8 cellular contexts compared by ENCODE assay signal in the genomic region with DNA sequence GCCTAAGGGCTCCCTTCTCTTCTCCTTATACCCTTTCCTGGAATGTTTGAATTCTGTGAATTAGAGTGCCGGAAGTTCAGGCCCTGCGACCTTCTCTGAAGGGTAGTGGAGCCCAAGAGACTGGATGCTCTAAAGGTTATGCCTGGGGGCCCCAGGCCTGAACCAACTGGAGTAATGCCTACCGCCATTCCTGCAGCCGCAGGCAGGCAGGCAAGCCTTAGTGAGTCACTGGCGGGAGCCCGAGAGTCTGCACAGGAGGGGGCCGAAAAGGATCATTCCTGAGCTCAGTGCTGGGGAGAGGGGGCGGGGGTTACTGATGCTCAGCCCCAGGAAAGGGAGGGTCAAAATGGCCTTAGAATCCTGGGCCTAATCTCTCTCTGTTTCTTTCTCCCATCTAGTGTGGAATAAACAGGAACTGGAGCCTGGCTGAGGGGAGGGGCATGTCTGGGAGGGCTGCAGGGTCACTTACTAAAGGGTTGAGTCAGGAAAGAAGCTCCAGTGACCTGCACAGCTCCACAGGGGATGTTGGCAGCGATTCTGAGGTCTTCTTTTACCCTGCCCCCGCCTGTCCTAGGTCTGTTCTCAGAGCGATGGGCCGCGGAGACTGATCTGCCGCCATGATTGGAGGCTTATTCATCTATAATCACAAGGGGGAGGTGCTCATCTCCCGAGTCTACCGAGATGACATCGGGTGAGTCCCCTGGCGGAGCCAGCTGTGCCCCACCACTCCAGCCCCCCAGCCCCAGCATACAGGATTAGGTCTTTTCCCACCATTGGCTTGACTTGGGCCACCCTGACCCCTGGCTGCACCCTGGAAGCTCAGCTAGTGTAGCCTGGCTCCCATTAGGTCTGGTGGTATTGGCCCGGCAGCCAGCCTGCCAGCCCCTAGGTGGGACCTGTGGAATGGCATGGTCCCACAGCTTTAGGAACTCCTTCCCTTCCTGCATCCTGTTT. TPM values are rescaled to one million over a fixed set of nuclear protein-coding genes. Genes with fewer than 3 reads are reported as not detected.
DNase-seq lines count a peak whose midpoint lies in the region; ATAC-seq and TF ChIP-seq lines count a peak whose summit lies in the region.

No MANE protein-coding gene starts in this region.

- peak overlapping the region; percentile 36; the same call in 1 of the 2 replicates for H2AFZ ChIP-seq in PC-3 (ENCODE audit: low read length)

- H3K27me3 ChIP-seq in PC-3 (ENCODE audit: low read length) = no peaks in the 10 kb centered on the region

- H3K4me3 ChIP-seq in PC-3 (ENCODE audit: low read length) (peak overlapping the region; percentile 89), choroid plexus epithelial cell (ENCODE audit: low read depth, low read length) (peak overlapping the region; percentile 100)

- H3K27ac Mint-ChIP-seq in activated CD8-positive, alpha-beta memory T cell treated with anti-CD3 and anti-CD28 coated beads, Interleukin-2, amount 10 ng/mL, durations not matched to agents 7 days and 5 days = no peak overlapping the region
- H3K27ac Mint-ChIP-seq in stimulated activated effector memory CD8-positive, alpha-beta T cell treated with anti-CD3 and anti-CD28 coated beads, Interleukin-12 subunit alpha, Interleukin-12 subunit beta, amount 100 ng/mL, for 72 hours = peak overlapping the region; percentile 70

- no peaks in the 10 kb centered on the region for H3K9me3 ChIP-seq in PC-3 (ENCODE audit: low read length)

- no peak for DNase-seq in activated CD8-positive, alpha-beta memory T cell treated with anti-CD3 and anti-CD28 coated beads, Interleukin-2, amount 10 ng/mL, durations not matched to agents 7 days and 5 days
- DNase-seq in activated CD8-positive, alpha-beta memory T cell treated with anti-CD3 and anti-CD28 coated beads for 24 hours = no peak
- DNase-seq in PC-3 (peak; percentile 81), choroid plexus epithelial cell (ENCODE audit: low read depth) (peak; percentile 98), kidney tubule cell (ENCODE audit: low spot score) (peak; percentile 97), DMS114 treated with DMSO at 0.1 percent for 48 hours (lab: John Stamatoyannopoulos, UW; ENCODE audit: unreplicated experiment) (no peak)
- no peak for DNase-seq in stimulated activated effector memory CD8-positive, alpha-beta T cell treated with anti-CD3 and anti-CD28 coated beads, Interleukin-12 subunit alpha, Interleukin-12 subunit beta, amount 100 ng/mL, for 72 hours (ENCODE audit: low spot score in 2 of 2)

- CTCF ChIA-PET in activated CD8-positive, alpha-beta memory T cell treated with anti-CD3 and anti-CD28 coated beads, Interleukin-2, amount 10 ng/mL, durations not matched to agents 7 days and 5 days (lab: Charles Lee) = no interaction called here
- CTCF ChIA-PET in PC-3 (lab: Charles Lee) = interaction anchor here (1.0 kb wide), 1 partner anchor 51 kb away, joined by 3 read pairs; no protein-coding TSS in a partner anchor

- peaks cover 52% of the 10 kb centered on the region for H3K79me2 ChIP-seq in PC-3 (ENCODE audit: low read length)

- no peak for TF ChIP-seq CTCF in PC-3 (conservative IDR thresholded peaks at IDR 0.05; ENCODE audit: low read depth, low read length)
- no peak for TF ChIP-seq CTCF in choroid plexus epithelial cell (conservative IDR thresholded peaks at IDR 0.05; ENCODE audit: low read depth, low read length)

- no peaks in the 10 kb centered on the region for H3K27me3 Mint-ChIP-seq in activated CD8-positive, alpha-beta memory T cell treated with anti-CD3 and anti-CD28 coated beads, Interleukin-2, amount 10 ng/mL, durations not matched to agents 7 days and 5 days

- H4K20me1 ChIP-seq in PC-3 (ENCODE audit: low read length) = peaks cover 18% of the 10 kb centered on the region

- peak overlapping the region; percentile 62 for H3K27ac ChIP-seq in PC-3 (ENCODE audit: low read length)

- no peaks in the 10 kb centered on the region for H3K9me3 Mint-ChIP-seq in activated CD8-positive, alpha-beta memory T cell treated with anti-CD3 and anti-CD28 coated beads, Interleukin-2, amount 10 ng/mL, durations not matched to agents 7 days and 5 days (ENCODE audit: low read depth)
- H3K9me3 Mint-ChIP-seq in stimulated activated effector memory CD8-positive, alpha-beta T cell treated with anti-CD3 and anti-CD28 coated beads, Interleukin-12 subunit alpha, Interleukin-12 subunit beta, amount 100 ng/mL, for 72 hours = no peaks in the 10 kb centered on the region

- peaks cover 23% of the 10 kb centered on the region for H3K36me3 Mint-ChIP-seq in activated CD8-positive, alpha-beta memory T cell treated with anti-CD3 and anti-CD28 coated beads, Interleukin-2, amount 10 ng/mL, durations not matched to agents 7 days and 5 days
- H3K36me3 Mint-ChIP-seq in stimulated activated effector memory CD8-positive, alpha-beta T cell treated with anti-CD3 and anti-CD28 coated beads, Interleukin-12 subunit alpha, Interleukin-12 subunit beta, amount 100 ng/mL, for 72 hours = peaks cover 53% of the 10 kb centered on the region

- BruUV-seq in PC-3 (replicated peaks; lab: Mats Ljungman, UMichigan) = no TSS peak

- H3F3A ChIP-seq in PC-3 (ENCODE audit: low read length, unreplicated experiment) = no peaks in the 10 kb centered on the region

- peak overlapping the region; percentile 97 for H3K9ac ChIP-seq in PC-3 (ENCODE audit: low read length)

- peaks cover 27% of the 10 kb centered on the region for H3K4me1 Mint-ChIP-seq in activated CD8-positive, alpha-beta memory T cell treated with anti-CD3 and anti-CD28 coated beads, Interleukin-2, amount 10 ng/mL, durations not matched to agents 7 days and 5 days
- H3K4me1 Mint-ChIP-seq in stimulated activated effector memory CD8-positive, alpha-beta T cell treated with anti-CD3 and anti-CD28 coated beads, Interleukin-12 subunit alpha, Interleukin-12 subunit beta, amount 100 ng/mL, for 72 hours = peaks cover 36% of the 10 kb centered on the region

- POLR2A ChIA-PET in PC-3 (lab: Charles Lee; ENCODE audit: unreplicated experiment) = no interaction called here

- H3K9me2 ChIP-seq in PC-3 (replicated peaks; ENCODE audit: low read length) = no peaks in the 10 kb centered on the region

- intact Hi-C loops in PC-3 (cut with micrococcal nuclease) = no loop called here

- H3K4me1 ChIP-seq in PC-3 (ENCODE audit: insufficient read depth, low read length) = peaks cover 47% of the 10 kb centered on the region

- H3K4me2 ChIP-seq in PC-3 (ENCODE audit: low read length) = peak overlapping the region; percentile 97

- no peak for ATAC-seq in activated CD8-positive, alpha-beta memory T cell treated with anti-CD3 and anti-CD28 coated beads, Interleukin-2, amount 10 ng/mL, durations not matched to agents 7 days and 5 days
- ATAC-seq in PC-3 (peak; percentile 45), GM19455 (IDR thresholded peaks at IDR 0.05; ENCODE audit: unreplicated experiment) (no peak)
- no peak for ATAC-seq in stimulated activated effector memory CD8-positive, alpha-beta T cell treated with anti-CD3 and anti-CD28 coated beads, Interleukin-12 subunit alpha, Interleukin-12 subunit beta, amount 100 ng/mL, for 72 hours

- H3K4me3 Mint-ChIP-seq in activated CD8-positive, alpha-beta memory T cell treated with anti-CD3 and anti-CD28 coated beads, Interleukin-2, amount 10 ng/mL, durations not matched to agents 7 days and 5 days = peak overlapping the region; percentile 95
- H3K4me3 Mint-ChIP-seq in stimulated activated effector memory CD8-positive, alpha-beta T cell treated with anti-CD3 and anti-CD28 coated beads, Interleukin-12 subunit alpha, Interleukin-12 subunit beta, amount 100 ng/mL, for 72 hours = peak overlapping the region; percentile 97

- peaks cover 47% of the 10 kb centered on the region for H3K36me3 ChIP-seq in PC-3 (ENCODE audit: low read depth, low read length)

RNA-seq across cellular contexts. Expression of a gene that starts 2.0 kb away (rescaled TPM):
- 100 to 1,000 TPM; 218 to 230 TPM for total RNA-seq in activated CD8-positive, alpha-beta memory T cell treated with anti-CD3 and anti-CD28 coated beads, Interleukin-2, amount 10 ng/mL, durations not matched to agents 7 days and 5 days
- total RNA-seq in PC-3 (2014; rRNA removed) = 522 and 538 TPM in 2 replicates

RNA-seq across cellular contexts. Expression of a gene that starts 9.3 kb away (rescaled TPM):
- 10 to 100 TPM; 57.6 to 60.2 TPM for total RNA-seq in activated CD8-positive, alpha-beta memory T cell treated with anti-CD3 and anti-CD28 coated beads, Interleukin-2, amount 10 ng/mL, durations not matched to agents 7 days and 5 days
- total RNA-seq in PC-3 (2014; rRNA removed) = 84.7 and 85.5 TPM in 2 replicates

RNA-seq across cellular contexts. Expression of a gene that starts 21.5 kb away (rescaled TPM):
- total RNA-seq in activated CD8-positive, alpha-beta memory T cell treated with anti-CD3 and anti-CD28 coated beads, Interleukin-2, amount 10 ng/mL, durations not matched to agents 7 days and 5 days = 10 to 100 TPM; 42.6 to 44.2 TPM
- 50.6 and 56.1 TPM in 2 replicates for total RNA-seq in PC-3 (2014; rRNA removed)

RNA-seq across cellular contexts. Expression of a gene that starts 41.5 kb away (rescaled TPM):
- 10 to 100 TPM; 52.2 to 61.6 TPM for total RNA-seq in activated CD8-positive, alpha-beta memory T cell treated with anti-CD3 and anti-CD28 coated beads, Interleukin-2, amount 10 ng/mL, durations not matched to agents 7 days and 5 days
- 51.3 and 57.0 TPM in 2 replicates for total RNA-seq in PC-3 (2014; rRNA removed)

RNA-seq across cellular contexts. Expression of a gene that starts 52.7 kb away (rescaled TPM):
- total RNA-seq in activated CD8-positive, alpha-beta memory T cell treated with anti-CD3 and anti-CD28 coated beads, Interleukin-2, amount 10 ng/mL, durations not matched to agents 7 days and 5 days = not detected
- 1.4 and 1.9 TPM in 2 replicates for total RNA-seq in PC-3 (2014; rRNA removed)

Comparison
In these comparisons a context has a peak if more than half of its experiments do, and no peak if none do; other contexts are left out.
1. DNase-seq: peak in PC-3 (single experiment), choroid plexus epithelial cell (single experiment) and kidney tubule cell (single experiment); none in activated CD8-positive, alpha-beta memory T cell treated with anti-CD3 and anti-CD28 coated beads, Interleukin-2, amount 10 ng/mL, durations not matched to agents 7 days and 5 days (single experiment), activated CD8-positive, alpha-beta memory T cell treated with anti-CD3 and anti-CD28 coated beads for 24 hours (single experiment), stimulated activated effector memory CD8-positive, alpha-beta T cell treated with anti-CD3 and anti-CD28 coated beads, Interleukin-12 subunit alpha, Interleukin-12 subunit beta, amount 100 ng/mL, for 72 hours (0 of 2) and DMS114 treated with DMSO at 0.1 percent for 48 hours (single experiment).